Comparison of ENCODE assay signal across 26 cellular contexts in genomic region chr12:42807766-42808165, GRCh38.
A peak's percentile ranks its signal among the peaks of the same experiment; 100 is the strongest.
DNase-seq lines count a peak whose midpoint lies in the region; ATAC-seq, FAIRE-seq and TF ChIP-seq lines count a peak whose summit lies in the region.
"Had no signal": no experiment of that assay in that cellular context is flagged by ENCODE, and none has a peak within 500 bp of the region (broad histone marks: within the 10 kb centered on the region; RNA-seq: fewer than 3 reads in every experiment).

No MANE protein-coding gene starts in this region.

- peaks cover 0 to 9% (median 1%) of the 10 kb centered on the region in 4 experiments; a peak in 3 of 7 replicates for H3K4me1 ChIP-seq in H1 (replicated peaks in 1 of 4; ENCODE audit: control insufficient read depth in 3 of 4, insufficient read depth in 4 of 4, low read length in 3 of 4)

- no peak overlapping the region for H4K8ac ChIP-seq in H1 (ENCODE audit: extremely low read depth, insufficient read depth, low read length)

- peak; percentile 78 for DNase-seq in astrocyte of the spinal cord (ENCODE audit: low read depth, low spot score)
- no peak for DNase-seq in H1 (ENCODE audit: low read depth in 1 of 2, low spot score in 2 of 2)
- DNase-seq in mesothelial cell of epicardium (ENCODE audit: low spot score in 2 of 2, unreplicated experiment in 2 of 2) = no peak
- DNase-seq in globus pallidus (ENCODE audit: low spot score) = no peak
- DNase-seq in stimulated activated CD4-positive, alpha-beta T cell treated with anti-CD3 and anti-CD28 coated beads, Interleukin-12 subunit alpha, Interleukin-12 subunit beta, amount 100 ng/mL, for 4 hours = no peak
- DNase-seq: Caco-2; CD8-positive, alpha-beta T cell; DMS79; EL; GDM1; H9; MM.1S; NCI-H2029; NCI-H446; NCI-H524 treated with DMSO at 0.1 percent for 48 hours; NCI-H774; SIG-M5 had no signal

- H3K23me2 ChIP-seq in H1 (ENCODE audit: low read depth, low read length) = no peaks in the 10 kb centered on the region

- TF ChIP-seq CTCF in astrocyte of the spinal cord (IDR thresholded peaks at IDR 0.05; ENCODE audit: low read depth, low read length) (no peak), H1 (IDR thresholded peaks at IDR 0.05; ENCODE audit: control extremely low read depth in 1 of 3, insufficient read depth in 1 of 3, low read depth in 1 of 3, low read length in 3 of 3) (no peak), mesothelial cell of epicardium (IDR thresholded peaks at IDR 0.05; ENCODE audit: unreplicated experiment) (no peak)

- H3K79me2 ChIP-seq in H1 (ENCODE audit: control insufficient read depth in 1 of 2, insufficient read depth in 2 of 2, low read length in 2 of 2) = no peaks in the 10 kb centered on the region

- H3K36me3 ChIP-seq in H1 (ENCODE audit: control insufficient read depth in 2 of 4, insufficient read depth in 4 of 4, low read length in 3 of 4) = no peaks in the 10 kb centered on the region

- no peak overlapping the region for H2AFZ ChIP-seq in H1 (ENCODE audit: low read length)

- no peak overlapping the region for H2BK15ac ChIP-seq in H1 (ENCODE audit: low read length)

- no peaks in the 10 kb centered on the region for H3K9me3 ChIP-seq in H1 (ENCODE audit: insufficient read depth in 2 of 2, low read depth in 1 of 2, low read length in 1 of 2)
- H3K9me3 ChIP-seq: Caco-2 had no signal

- H2BK120ac ChIP-seq in H1 (replicated peaks; ENCODE audit: low read depth, low read length) = no peak overlapping the region

- TF ChIP-seq POLR2A in H1 (IDR thresholded peaks at IDR 0.05; ENCODE audit: control extremely low read depth in 1 of 2, low read depth in 2 of 2, low read length in 2 of 2) = no peak

- H3K14ac ChIP-seq in H1 (ENCODE audit: insufficient read length) = no peak overlapping the region

- H3K56ac ChIP-seq in H1 (replicated peaks; ENCODE audit: insufficient read length, low read depth, low read length) = no peak overlapping the region

- no peaks in the 10 kb centered on the region for H3K79me1 ChIP-seq in H1 (ENCODE audit: low read depth, low read length)

- WGBS in H1 (ENCODE audit: extremely low coverage in 1 of 2, insufficient coverage in 1 of 2, insufficient read length in 1 of 2, insufficient replicate concordance in 2 of 2, low coverage in 1 of 2, low lambda C conversion rate in 2 of 2, missing lambda C conversion rate in 1 of 2), 2 experiments = 88% methylated on average over 3 of the region's 3 CpGs; no CpG with 5 or more reads in 1 of the 2 experiments

- no peak for TF ChIP-seq EP300 in H1 (IDR thresholded peaks at IDR 0.05; ENCODE audit: borderline replicate concordance in 1 of 2, low read depth in 2 of 2, low read length in 2 of 2)

- H2BK20ac ChIP-seq in H1 (ENCODE audit: low read length) = no peak overlapping the region

- peaks cover 3% of the 10 kb centered on the region for H3K9me3 Mint-ChIP-seq in mesothelial cell of epicardium

- no peak overlapping the region for H3K4ac ChIP-seq in H1 (replicated peaks; ENCODE audit: insufficient read length, low read depth, low read length)

- H4K20me1 ChIP-seq in H1 (replicated peaks in 1 of 2; ENCODE audit: control insufficient read depth in 1 of 2, insufficient read depth in 2 of 2, low read length in 2 of 2) = no peaks in the 10 kb centered on the region

- no peak for TF ChIP-seq RAD21 in H1 (IDR thresholded peaks at IDR 0.05 in 1 of 2, conservative IDR thresholded peaks at IDR 0.05 in 1 of 2; ENCODE audit: low read depth in 2 of 2, low read length in 2 of 2)

- POLR2A ChIA-PET in H1 (lab: Charles Lee; ENCODE audit: partially characterized antibody) = no interaction called here

- no peak overlapping the region for H3K4me3 ChIP-seq in astrocyte of the spinal cord (ENCODE audit: low read depth, low read length)
- no peak overlapping the region for H3K4me3 ChIP-seq in H1 (ENCODE audit: extremely low read depth in 1 of 4, insufficient read depth in 2 of 4, low read depth in 3 of 4, low read length in 4 of 4)

- H3K9ac ChIP-seq in H1 (replicated peaks in 1 of 4; ENCODE audit: extremely low read depth in 1 of 4, low read depth in 3 of 4, low read length in 3 of 4) = no peak overlapping the region
- H3K9ac ChIP-seq: KMS-11 had no signal

- H3K4me3 Mint-ChIP-seq in mesothelial cell of epicardium = no peak overlapping the region
- H3K4me3 Mint-ChIP-seq: B cell; CD8-positive, alpha-beta T cell; H9; IgD-negative memory B cell had no signal

- H3K4me1 Mint-ChIP-seq in mesothelial cell of epicardium = peaks cover 38% of the 10 kb centered on the region
- H3K4me1 Mint-ChIP-seq: B cell, IgD-negative memory B cell had no signal

- ATAC-seq in GM21529 (IDR thresholded peaks at IDR 0.05; ENCODE audit: unreplicated experiment) (no peak), GM19455 (IDR thresholded peaks at IDR 0.05; ENCODE audit: unreplicated experiment) (no peak)
- ATAC-seq: CD8-positive, alpha-beta T cell; SK-N-SH treated with all-trans-retinoic acid at 6 μM for 48 hours had no signal

- in situ Hi-C loops in astrocyte of the spinal cord (cut with HindIII; ENCODE audit: low sequenced_read_pairs) = no loop called here

- H3K27me3 ChIP-seq in H1 (replicated peaks in 1 of 4; ENCODE audit: control insufficient read depth in 3 of 4, extremely low read depth in 1 of 4, insufficient read depth in 3 of 4, low read length in 3 of 4) = no peaks in the 10 kb centered on the region; a peak in 1 of 7 replicates

- no peak overlapping the region for H3K23ac ChIP-seq in H1 (ENCODE audit: insufficient read length)

- no peak overlapping the region for H4K91ac ChIP-seq in H1 (replicated peaks; ENCODE audit: insufficient read length, low read length)

- no peak for FAIRE-seq in H1 (lab: Jason Lieb, UNC)
- FAIRE-seq: GM12891, RCC 7860 had no signal

- H4K5ac ChIP-seq in H1 (ENCODE audit: insufficient read length, low read depth, low read length) = no peak overlapping the region

- no peaks in the 10 kb centered on the region for H3K36me3 Mint-ChIP-seq in mesothelial cell of epicardium
- H3K36me3 Mint-ChIP-seq: CD8-positive, alpha-beta T cell; IgD-negative memory B cell had no signal

- no peak overlapping the region for H2BK5ac ChIP-seq in H1 (ENCODE audit: low read depth, low read length)

- H2BK12ac ChIP-seq in H1 (ENCODE audit: low read depth, low read length) = no peak overlapping the region

- no peak overlapping the region for H3K4me2 ChIP-seq in H1 (ENCODE audit: insufficient read depth in 1 of 2, low read depth in 2 of 2, low read length in 2 of 2)
- H3K4me2 ChIP-seq: KMS-11 had no signal

- H3K27me3 Mint-ChIP-seq in mesothelial cell of epicardium (ENCODE audit: low read depth) = no peaks in the 10 kb centered on the region
- H3K27me3 Mint-ChIP-seq: B cell, IgD-negative memory B cell had no signal

- CTCF ChIA-PET in H1 (lab: Charles Lee; ENCODE audit: partially characterized antibody) = interaction anchor here (0.5 kb wide), 1 partner anchor 324 kb away, joined by 5 read pairs; no protein-coding TSS in a partner anchor

- H3K18ac ChIP-seq in H1 (ENCODE audit: extremely low read depth, low read length) = 0 out of 2 replicates have a peak overlapping the region, but pooled peaks have one; percentile 3

- peak overlapping the region; percentile 36 for H3K27ac Mint-ChIP-seq in mesothelial cell of epicardium
- H3K27ac Mint-ChIP-seq: B cell; CD8-positive, alpha-beta T cell; H9; IgD-negative memory B cell had no signal

- H2AK5ac ChIP-seq in H1 (ENCODE audit: low read depth, low read length) = no peak overlapping the region

- no peak overlapping the region for H3K27ac ChIP-seq in H1 (ENCODE audit: low read depth, low read length)
- H3K27ac ChIP-seq: C4-2B, KMS-11 had no signal

TF ChIP-seq in H1, 55 proteins besides CTCF, POLR2A, EP300 and RAD21:
- TF ChIP-seq TCF12 (IDR thresholded peaks at IDR 0.05; ENCODE audit: low read depth, low read length) (no peak), TEAD4 (IDR thresholded peaks at IDR 0.05; ENCODE audit: low read depth, low read length) (no peak), MAFK (IDR thresholded peaks at IDR 0.05; ENCODE audit: low read depth, low read length) (no peak), MAX (IDR thresholded peaks at IDR 0.05) (no peak), HDAC6 (IDR thresholded peaks at IDR 0.05; ENCODE audit: low read depth, low read length) (no peak)
